Comparison of ENCODE assay signal across 1 cellular context in the genomic region with DNA sequence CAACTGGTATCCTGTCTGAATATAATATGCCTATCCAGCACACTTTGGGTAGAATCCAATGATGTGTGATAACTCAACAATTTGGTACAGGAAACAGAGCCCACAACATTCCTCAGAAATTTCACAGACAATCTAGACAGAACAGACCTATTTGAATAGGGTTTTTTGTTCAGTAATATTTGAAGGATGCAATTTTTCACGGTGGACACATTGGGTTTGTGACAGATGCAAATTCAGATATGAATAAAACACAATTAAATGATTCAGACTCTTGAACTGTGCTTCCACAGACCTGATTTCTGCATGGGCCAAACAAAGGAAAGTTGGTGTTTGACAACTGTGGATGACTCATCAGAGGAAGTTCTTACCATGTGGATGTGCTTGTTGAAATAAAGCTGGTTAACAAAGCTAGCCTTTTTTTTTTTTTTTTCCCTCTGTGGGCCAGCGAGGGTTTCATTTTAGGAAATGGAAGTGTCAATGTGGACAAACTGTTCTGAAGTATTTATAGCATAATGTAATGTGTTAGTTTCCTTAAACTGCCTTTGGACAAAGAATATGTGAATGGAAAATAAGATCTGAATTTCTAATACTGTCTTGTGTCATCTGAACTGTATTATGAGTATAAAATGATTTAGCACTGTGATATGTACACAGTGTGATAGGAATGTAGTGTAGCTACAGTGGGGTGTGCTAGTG.
TF ChIP-seq lines count a peak whose summit lies in the region.

No MANE protein-coding gene starts in this region.

TF ChIP-seq in HepG2, 621 proteins besides CTCF, POLR2A, EP300 and RAD21 (continued from another document):
- peak; percentile 11; the same call in 1 of the 2 replicates for TF ChIP-seq RXRB (CRISPR knock-in tag; IDR thresholded peaks at IDR 0.05; ENCODE audit: borderline replicate concordance)
- TF ChIP-seq, protein P1, sequence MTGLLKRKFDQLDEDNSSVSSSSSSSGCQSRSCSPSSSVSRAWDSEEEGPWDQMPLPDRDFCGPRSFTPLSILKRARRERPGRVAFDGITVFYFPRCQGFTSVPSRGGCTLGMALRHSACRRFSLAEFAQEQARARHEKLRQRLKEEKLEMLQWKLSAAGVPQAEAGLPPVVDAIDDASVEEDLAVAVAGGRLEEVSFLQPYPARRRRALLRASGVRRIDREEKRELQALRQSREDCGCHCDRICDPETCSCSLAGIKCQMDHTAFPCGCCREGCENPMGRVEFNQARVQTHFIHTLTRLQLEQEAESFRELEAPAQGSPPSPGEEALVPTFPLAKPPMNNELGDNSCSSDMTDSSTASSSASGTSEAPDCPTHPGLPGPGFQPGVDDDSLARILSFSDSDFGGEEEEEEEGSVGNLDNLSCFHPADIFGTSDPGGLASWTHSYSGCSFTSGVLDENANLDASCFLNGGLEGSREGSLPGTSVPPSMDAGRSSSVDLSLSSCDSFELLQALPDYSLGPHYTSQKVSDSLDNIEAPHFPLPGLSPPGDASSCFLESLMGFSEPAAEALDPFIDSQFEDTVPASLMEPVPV (CRISPR knock-in tag; IDR thresholded peaks at IDR 0.05): no peak
- TF ChIP-seq TGIF2 (CRISPR knock-in tag; IDR thresholded peaks at IDR 0.05): peak; percentile 85; the same call in 1 of the 2 replicates
- TF ChIP-seq, protein P2, sequence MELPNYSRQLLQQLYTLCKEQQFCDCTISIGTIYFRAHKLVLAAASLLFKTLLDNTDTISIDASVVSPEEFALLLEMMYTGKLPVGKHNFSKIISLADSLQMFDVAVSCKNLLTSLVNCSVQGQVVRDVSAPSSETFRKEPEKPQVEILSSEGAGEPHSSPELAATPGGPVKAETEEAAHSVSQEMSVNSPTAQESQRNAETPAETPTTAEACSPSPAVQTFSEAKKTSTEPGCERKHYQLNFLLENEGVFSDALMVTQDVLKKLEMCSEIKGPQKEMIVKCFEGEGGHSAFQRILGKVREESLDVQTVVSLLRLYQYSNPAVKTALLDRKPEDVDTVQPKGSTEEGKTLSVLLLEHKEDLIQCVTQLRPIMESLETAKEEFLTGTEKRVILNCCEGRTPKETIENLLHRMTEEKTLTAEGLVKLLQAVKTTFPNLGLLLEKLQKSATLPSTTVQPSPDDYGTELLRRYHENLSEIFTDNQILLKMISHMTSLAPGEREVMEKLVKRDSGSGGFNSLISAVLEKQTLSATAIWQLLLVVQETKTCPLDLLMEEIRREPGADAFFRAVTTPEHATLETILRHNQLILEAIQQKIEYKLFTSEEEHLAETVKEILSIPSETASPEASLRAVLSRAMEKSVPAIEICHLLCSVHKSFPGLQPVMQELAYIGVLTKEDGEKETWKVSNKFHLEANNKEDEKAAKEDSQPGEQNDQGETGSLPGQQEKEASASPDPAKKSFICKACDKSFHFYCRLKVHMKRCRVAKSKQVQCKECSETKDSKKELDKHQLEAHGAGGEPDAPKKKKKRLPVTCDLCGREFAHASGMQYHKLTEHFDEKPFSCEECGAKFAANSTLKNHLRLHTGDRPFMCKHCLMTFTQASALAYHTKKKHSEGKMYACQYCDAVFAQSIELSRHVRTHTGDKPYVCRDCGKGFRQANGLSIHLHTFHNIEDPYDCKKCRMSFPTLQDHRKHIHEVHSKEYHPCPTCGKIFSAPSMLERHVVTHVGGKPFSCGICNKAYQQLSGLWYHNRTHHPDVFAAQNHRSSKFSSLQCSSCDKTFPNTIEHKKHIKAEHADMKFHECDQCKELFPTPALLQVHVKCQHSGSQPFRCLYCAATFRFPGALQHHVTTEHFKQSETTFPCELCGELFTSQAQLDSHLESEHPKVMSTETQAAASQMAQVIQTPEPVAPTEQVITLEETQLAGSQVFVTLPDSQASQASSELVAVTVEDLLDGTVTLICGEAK (IDR thresholded peaks at IDR 0.05): peak; percentile 80
- TF ChIP-seq, protein P2 (CRISPR knock-in tag; IDR thresholded peaks at IDR 0.05): peak; percentile 74; the same call in 1 of the 2 replicates
- TF ChIP-seq CENPT (CRISPR knock-in tag; IDR thresholded peaks at IDR 0.05; ENCODE audit: low read depth): no peak
- TF ChIP-seq, protein P3, sequence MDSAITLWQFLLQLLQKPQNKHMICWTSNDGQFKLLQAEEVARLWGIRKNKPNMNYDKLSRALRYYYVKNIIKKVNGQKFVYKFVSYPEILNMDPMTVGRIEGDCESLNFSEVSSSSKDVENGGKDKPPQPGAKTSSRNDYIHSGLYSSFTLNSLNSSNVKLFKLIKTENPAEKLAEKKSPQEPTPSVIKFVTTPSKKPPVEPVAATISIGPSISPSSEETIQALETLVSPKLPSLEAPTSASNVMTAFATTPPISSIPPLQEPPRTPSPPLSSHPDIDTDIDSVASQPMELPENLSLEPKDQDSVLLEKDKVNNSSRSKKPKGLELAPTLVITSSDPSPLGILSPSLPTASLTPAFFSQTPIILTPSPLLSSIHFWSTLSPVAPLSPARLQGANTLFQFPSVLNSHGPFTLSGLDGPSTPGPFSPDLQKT (CRISPR knock-in tag; IDR thresholded peaks at IDR 0.05; ENCODE audit: borderline replicate concordance): no peak
- TF ChIP-seq, protein P4, sequence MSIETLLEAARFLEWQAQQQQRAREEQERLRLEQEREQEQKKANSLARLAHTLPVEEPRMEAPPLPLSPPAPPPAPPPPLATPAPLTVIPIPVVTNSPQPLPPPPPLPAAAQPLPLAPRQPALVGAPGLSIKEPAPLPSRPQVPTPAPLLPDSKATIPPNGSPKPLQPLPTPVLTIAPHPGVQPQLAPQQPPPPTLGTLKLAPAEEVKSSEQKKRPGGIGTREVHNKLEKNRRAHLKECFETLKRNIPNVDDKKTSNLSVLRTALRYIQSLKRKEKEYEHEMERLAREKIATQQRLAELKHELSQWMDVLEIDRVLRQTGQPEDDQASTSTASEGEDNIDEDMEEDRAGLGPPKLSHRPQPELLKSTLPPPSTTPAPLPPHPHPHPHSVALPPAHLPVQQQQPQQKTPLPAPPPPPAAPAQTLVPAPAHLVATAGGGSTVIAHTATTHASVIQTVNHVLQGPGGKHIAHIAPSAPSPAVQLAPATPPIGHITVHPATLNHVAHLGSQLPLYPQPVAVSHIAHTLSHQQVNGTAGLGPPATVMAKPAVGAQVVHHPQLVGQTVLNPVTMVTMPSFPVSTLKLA (IDR thresholded peaks at IDR 0.05): peak; percentile 35; the same call in 1 of the 2 replicates
- no peak for TF ChIP-seq ZMAT3 (CRISPR knock-in tag; conservative IDR thresholded peaks at IDR 0.05)
- TF ChIP-seq KAT7 (CRISPR knock-in tag; IDR thresholded peaks at IDR 0.05; ENCODE audit: borderline replicate concordance): no peak
- TF ChIP-seq MBD4 (IDR thresholded peaks at IDR 0.05; ENCODE audit: borderline replicate concordance, low read length): no peak
- TF ChIP-seq, protein P5, sequence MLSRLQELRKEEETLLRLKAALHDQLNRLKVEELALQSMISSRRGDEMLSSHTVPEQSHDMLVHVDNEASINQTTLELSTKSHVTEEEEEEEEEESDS (CRISPR knock-in tag; IDR thresholded peaks at IDR 0.05; ENCODE audit: borderline replicate concordance): no peak
- TF ChIP-seq HMG20A (CRISPR knock-in tag; IDR thresholded peaks at IDR 0.05; ENCODE audit: borderline replicate concordance): 0 out of 2 replicates have a peak, but pooled peaks have one; percentile 35
- 0 out of 2 replicates have a peak, but pooled peaks have one; percentile 28 for TF ChIP-seq SOX13 (IDR thresholded peaks at IDR 0.05)
- TF ChIP-seq SOX13 (CRISPR knock-in tag; conservative IDR thresholded peaks at IDR 0.05 in 1 of 2, IDR thresholded peaks at IDR 0.05 in 1 of 2): peak in 1 of 2 experiments; percentile 84; a peak in 2 of 4 replicates
- TF ChIP-seq RCOR2 (CRISPR knock-in tag; IDR thresholded peaks at IDR 0.05): 0 out of 2 replicates have a peak, but pooled peaks have one; percentile 15
